Comparison of ENCODE assay signal across 8 cellular contexts in genomic region chr7:17302575-17303142, GRCh38. TPM values are rescaled to one million over a fixed set of nuclear protein-coding genes. Genes with fewer than 3 reads are reported as not detected.
A peak's percentile ranks its signal among the peaks of the same experiment; 100 is the strongest.
DNase-seq lines count a peak whose midpoint lies in the region; ATAC-seq and TF ChIP-seq lines count a peak whose summit lies in the region.

No MANE protein-coding gene starts in this region.

- H3K36me3 ChIP-seq in stomach = no peaks in the 10 kb centered on the region

- TF ChIP-seq EP300 in stomach (IDR thresholded peaks at IDR 0.05) = no peak

- H3K27ac ChIP-seq in stomach = peak overlapping the region in 4 of 5 donors; percentile 36 to 99 (median 68)

- TF ChIP-seq POLR2A in stomach (IDR thresholded peaks at IDR 0.05) = no peak

- DNase-seq in NCI-H2081 (lab: John Stamatoyannopoulos, UW) (peak; percentile 32 to 79), NCI-H2081 treated with DMSO at 0.1 percent for 48 hours (lab: John Stamatoyannopoulos, UW) (no peak), NCI-H460 (ENCODE audit: extremely low read depth, low read depth) (peak; percentile 70), dermis microvascular lymphatic vessel endothelial cell (ENCODE audit: low read depth in 2 of 2) (peak; percentile 64 to 77), stomach (no peak), NCI-H2107 treated with DMSO at 0.1 percent for 48 hours (lab: John Stamatoyannopoulos, UW; ENCODE audit: unreplicated experiment) (no peak), NCI-H774 (lab: John Stamatoyannopoulos, UW) (no peak)

- peak; percentile 27 for ATAC-seq in GM21825 (IDR thresholded peaks at IDR 0.05; ENCODE audit: unreplicated experiment)

- peak overlapping the region; percentile 1 to 91 (median 33) for H3K4me3 ChIP-seq in stomach

- peak in 3 of 7 experiments; percentile 16 to 26 (median 24) for TF ChIP-seq CTCF in stomach (IDR thresholded peaks at IDR 0.05)

- WGBS in stomach, 5 donors = 2 to 17% (median 13%) methylated on average over 8 of the region's 8 CpGs

- H3K9me3 ChIP-seq in stomach = no peaks in the 10 kb centered on the region

- H3K27me3 ChIP-seq in stomach = no peaks in the 10 kb centered on the region

- H3K4me1 ChIP-seq in stomach = peaks cover 35 to 73% (median 48%) of the 10 kb centered on the region in 4 donors

- intact Hi-C loops in stomach (cut with DNase I; ENCODE audit: low total_unique reads) = loop anchor here (10.0 kb wide), 1 partner anchor 342 kb away; no protein-coding TSS in a partner anchor

RNA-seq across cellular contexts. Expression of gene AHR, which starts 4.2 kb away (rescaled TPM):
- total RNA-seq in NCI-H460 (2014; rRNA removed; shearing (Covaris generic)) = 117 and 122 TPM in 2 replicates
- polyA plus RNA-seq in NCI-H460 (2014; cell fraction: nucleus; rRNA removed) = 22.8 and 34.1 TPM in 2 replicates
- 85.4 and 150 TPM in 2 replicates for total RNA-seq in dermis microvascular lymphatic vessel endothelial cell
- 100 to 1,000 TPM in 1 of 5 donors, 10 to 100 TPM in 4; 34.8 to 136 (median 81.2) TPM for total RNA-seq in stomach
- polyA plus RNA-seq in stomach = 10 to 100 TPM in 2 of 3 donors, 1 to 10 TPM in 1; 8.7 to 28.9 (median 13.0) TPM

Comparison
In these comparisons a context has a peak if more than half of its experiments do, and no peak if none do; other contexts are left out.
1. DNase-seq: peak in NCI-H2081 (2 of 2), NCI-H460 (single experiment) and dermis microvascular lymphatic vessel endothelial cell (2 of 2); none in NCI-H2081 treated with DMSO at 0.1 percent for 48 hours (single experiment), stomach (single experiment), NCI-H2107 treated with DMSO at 0.1 percent for 48 hours (single experiment) and NCI-H774 (single experiment).